ENCODE assay signal across 8 cellular contexts in genomic region chr1:178282949-178283367, GRCh38.
DNase-seq lines count a peak whose midpoint lies in the region; ATAC-seq, FAIRE-seq and TF ChIP-seq lines count a peak whose summit lies in the region.

No MANE protein-coding gene starts in this region.

- H3K4me1 ChIP-seq in MM.1S (ENCODE audit: low read length): no peaks in the 10 kb centered on the region
- H3K4me1 ChIP-seq in GM12878 (ENCODE audit: control insufficient read depth, insufficient read depth, low read length): no peaks in the 10 kb centered on the region
- peaks cover 7% of the 10 kb centered on the region; the same call in 1 of the 2 replicates for H3K4me1 ChIP-seq in HepG2 (ENCODE audit: insufficient read depth, low read length)

- no peak overlapping the region for H3K9ac ChIP-seq in MM.1S (ENCODE audit: low read length)
- no peak overlapping the region for H3K9ac ChIP-seq in GM12878 (ENCODE audit: control insufficient read depth, insufficient read depth, low read length)
- no peak overlapping the region for H3K9ac ChIP-seq in HepG2 (ENCODE audit: insufficient read depth, low read depth, low read length)

- H3K27ac ChIP-seq in C4-2B (no peak overlapping the region), MM.1S (ENCODE audit: low read length) (no peak overlapping the region), GM12878 (ENCODE audit: control insufficient read depth, insufficient read depth) (no peak overlapping the region), HepG2 (ENCODE audit: extremely low read length, insufficient read depth, low read length) (no peak overlapping the region)

- in situ Hi-C loops in GM12878 (cut with MboI): no loop called here
- in situ Hi-C loops in HepG2 (cut with HindIII; ENCODE audit: extremely low pct_ligation_motif_present, low pct_unique_long_range_greater_than_20kb): loop anchor here (5.0 kb wide), 2 partner anchors 251 to 326 kb away; no protein-coding TSS in a partner anchor

- DNase-seq in MM.1S: no peak
- DNase-seq in GM12878 (ENCODE audit: low read depth, low spot score): no peak
- peak; percentile 25 for DNase-seq in HepG2 (ENCODE audit: low spot score)
- no peak for DNase-seq in UCSD-AML1 (lab: John Stamatoyannopoulos, UW; ENCODE audit: unreplicated experiment)

- ATAC-seq in GM12878 (peak; percentile 66), HepG2 (no peak), HG03095 (IDR thresholded peaks at IDR 0.05; ENCODE audit: unreplicated experiment) (no peak), HG03565 (IDR thresholded peaks at IDR 0.05; ENCODE audit: unreplicated experiment) (no peak), HG03520 (IDR thresholded peaks at IDR 0.05; ENCODE audit: unreplicated experiment) (no peak)

- TF ChIP-seq RAD21 in GM12878 (IDR thresholded peaks at IDR 0.05; ENCODE audit: insufficient read depth, low read depth, low read length) (peak; percentile 37), HepG2 (CRISPR knock-in tag; IDR thresholded peaks at IDR 0.05) (no peak)

- BruUV-seq in GM12878 (replicated peaks; lab: Mats Ljungman, UMichigan) (no TSS peak), HepG2 (replicated peaks; lab: Mats Ljungman, UMichigan) (no TSS peak)

- TF ChIP-seq POLR2A in GM12878 (IDR thresholded peaks at IDR 0.05; ENCODE audit: low read depth, low read length): no peak
- TF ChIP-seq POLR2A in HepG2 (IDR thresholded peaks at IDR 0.05; ENCODE audit: insufficient read depth in 1 of 2, low read depth in 2 of 2, low read length in 2 of 2): no peak

- no peak for TF ChIP-seq EP300 in GM12878 (IDR thresholded peaks at IDR 0.05; ENCODE audit: borderline replicate concordance in 1 of 2, control insufficient read depth in 1 of 2, low read depth in 2 of 2, low read length in 2 of 2)
- no peak for TF ChIP-seq EP300 in HepG2 (IDR thresholded peaks at IDR 0.05; ENCODE audit: low read depth in 2 of 2, low read length in 2 of 2)
- no peak for TF ChIP-seq EP300 in HepG2 (CRISPR knock-in tag; IDR thresholded peaks at IDR 0.05; ENCODE audit: borderline replicate concordance)

- peak; percentile 69 for TF ChIP-seq CTCF in C4-2B (conservative IDR thresholded peaks at IDR 0.05)
- peak; percentile 29 for TF ChIP-seq CTCF in MM.1S (IDR thresholded peaks at IDR 0.05; ENCODE audit: low read length)
- TF ChIP-seq CTCF in GM12878 (IDR thresholded peaks at IDR 0.05 in 2 of 3, conservative IDR thresholded peaks at IDR 0.05 in 1 of 3; ENCODE audit: control insufficient read depth in 2 of 3, extremely low read depth in 1 of 3, insufficient read depth in 1 of 3, low read depth in 3 of 3, low read length in 3 of 3): no peak; a peak in 1 of 6 replicates
- TF ChIP-seq CTCF in HepG2 (CRISPR knock-in tag; IDR thresholded peaks at IDR 0.05): peak; percentile 49

- CTCF ChIA-PET in GM12878 (lab: Yijun Ruan, JAX) (interaction anchor here (0.6 to 5.7 kb wide), 6 partner anchors 10 to 1156 kb away, joined by 3 to 31 read pairs (median 4); no protein-coding TSS in a partner anchor), HepG2 (lab: Yijun Ruan, JAX; ENCODE audit: low intra/inter-chr PET ratio, low total read pairs) (no interaction called here)

- H2AFZ ChIP-seq in MM.1S (ENCODE audit: low read length): no peak overlapping the region
- no peak overlapping the region for H2AFZ ChIP-seq in GM12878 (ENCODE audit: control insufficient read depth, low read depth, low read length)
- H2AFZ ChIP-seq in HepG2 (ENCODE audit: low read length): no peak overlapping the region

- H3K4me3 ChIP-seq in MM.1S (ENCODE audit: low read length) (no peak overlapping the region), GM12878 (no peak overlapping the region), HepG2 (replicated peaks in 1 of 3; ENCODE audit: insufficient read depth in 1 of 3, low read depth in 2 of 3, low read length in 3 of 3) (no peak overlapping the region)

- H4K20me1 ChIP-seq in MM.1S (ENCODE audit: insufficient read depth, low read length) (no peaks in the 10 kb centered on the region), GM12878 (ENCODE audit: control insufficient read depth, insufficient read depth) (no peaks in the 10 kb centered on the region), HepG2 (ENCODE audit: insufficient read depth, low read length) (no peaks in the 10 kb centered on the region)

- H3K79me2 ChIP-seq in MM.1S (ENCODE audit: low read length) (no peaks in the 10 kb centered on the region), GM12878 (ENCODE audit: control insufficient read depth, insufficient read depth, low read length) (no peaks in the 10 kb centered on the region), HepG2 (ENCODE audit: insufficient read depth, low read length) (no peaks in the 10 kb centered on the region)

- H3K9me3 ChIP-seq in MM.1S (replicated peaks; ENCODE audit: insufficient read depth, low read length): no peaks in the 10 kb centered on the region
- H3K9me3 ChIP-seq in GM12878 (replicated peaks; ENCODE audit: control insufficient read depth, insufficient read depth, low read length): no peaks in the 10 kb centered on the region
- H3K9me3 ChIP-seq in HepG2 (ENCODE audit: low read length): no peaks in the 10 kb centered on the region

- no peaks in the 10 kb centered on the region for H3K36me3 ChIP-seq in MM.1S (replicated peaks; ENCODE audit: insufficient read depth, low read length)
- no peaks in the 10 kb centered on the region for H3K36me3 ChIP-seq in GM12878 (ENCODE audit: control insufficient read depth in 2 of 2, insufficient read depth in 2 of 2, low read length in 1 of 2)
- H3K36me3 ChIP-seq in HepG2 (replicated peaks in 1 of 2; ENCODE audit: control insufficient read depth in 1 of 2, insufficient read depth in 2 of 2, low read length in 2 of 2): no peaks in the 10 kb centered on the region; a peak in 1 of 5 replicates

- RAD21 ChIA-PET in GM12878 (lab: Charles Lee; ENCODE audit: unreplicated experiment): no interaction called here

- H3K27me3 ChIP-seq in MM.1S (replicated peaks; ENCODE audit: insufficient read depth, low read length) (no peaks in the 10 kb centered on the region), GM12878 (replicated peaks in 1 of 2; ENCODE audit: control insufficient read depth in 2 of 2, insufficient read depth in 2 of 2, low read length in 1 of 2) (no peaks in the 10 kb centered on the region), HepG2 (ENCODE audit: control insufficient read depth in 1 of 2, insufficient read depth in 2 of 2, low read length in 2 of 2) (no peaks in the 10 kb centered on the region)

- WGBS in GM12878 (ENCODE audit: insufficient coverage, insufficient replicate concordance, low lambda C conversion rate, missing lambda C conversion rate): 15% methylated on average over 3 of the region's 3 CpGs
- 61% methylated on average over 3 of the region's 3 CpGs for WGBS in HepG2 (ENCODE audit: low lambda C conversion rate)

- H3K9me2 ChIP-seq in MM.1S (replicated peaks; ENCODE audit: insufficient read depth, low read length): no peaks in the 10 kb centered on the region

- H3K4me2 ChIP-seq in MM.1S (ENCODE audit: low read depth, low read length) (no peak overlapping the region), GM12878 (ENCODE audit: control insufficient read depth, insufficient read depth) (no peak overlapping the region), HepG2 (ENCODE audit: low read depth, low read length) (no peak overlapping the region)

- H3F3A ChIP-seq in MM.1S (ENCODE audit: insufficient read depth, low read length): no peaks in the 10 kb centered on the region

- SMC1A ChIA-PET in GM12878 (lab: Charles Lee; ENCODE audit: uncharacterized antibody, unreplicated experiment): interaction anchor here (0.8 to 2.6 kb wide), 3 partner anchors 95 to 336 kb away, joined by 3 to 14 read pairs (median 4); no protein-coding TSS in a partner anchor

- FAIRE-seq in GM12878 (lab: Jason Lieb, UNC) (no peak), HepG2 (lab: Jason Lieb, UNC) (no peak)

- intact Hi-C loops in GM12878 (cut with micrococcal nuclease; ENCODE audit: unreplicated experiment): loop anchor here (5.0 kb wide), 1 partner anchor 336 kb away; no protein-coding TSS in a partner anchor
- intact Hi-C loops in HepG2 (cut with micrococcal nuclease; ENCODE audit: unreplicated experiment): loop anchor here (1.0 to 10.0 kb wide), 4 partner anchors 188 to 334 kb away; partner anchors contain the start of gene RASAL2

- POLR2A ChIA-PET in GM12878 (lab: Charles Lee): no interaction called here
- POLR2A ChIA-PET in HepG2 (lab: Yijun Ruan, JAX): no interaction called here

TF ChIP-seq in GM12878, 131 proteins besides CTCF, POLR2A, EP300 and RAD21 (continues in another document):
- TF ChIP-seq TCF7 (IDR thresholded peaks at IDR 0.05; ENCODE audit: borderline replicate concordance) (no peak), GABPA (IDR thresholded peaks at IDR 0.05; ENCODE audit: low read depth) (no peak), IRF4 (IDR thresholded peaks at IDR 0.05; ENCODE audit: low read depth, low read length) (no peak), SP1 (IDR thresholded peaks at IDR 0.05; ENCODE audit: low read depth, low read length) (no peak), ZNF384 (IDR thresholded peaks at IDR 0.05; ENCODE audit: borderline replicate concordance, low read depth, low read length) (no peak), ZZZ3 (IDR thresholded peaks at IDR 0.05; ENCODE audit: control insufficient read depth, insufficient read length, low read depth) (no peak), CEBPB (IDR thresholded peaks at IDR 0.05; ENCODE audit: borderline replicate concordance in 1 of 2, low read depth in 2 of 2, low read length in 2 of 2) (no peak), NFIC (IDR thresholded peaks at IDR 0.05; ENCODE audit: low read depth, low read length) (no peak), SIN3A (IDR thresholded peaks at IDR 0.05; ENCODE audit: low read depth, low read length) (no peak)

TF ChIP-seq in HepG2, 621 proteins besides CTCF, POLR2A, EP300 and RAD21 (continues in another document):
- no peak for TF ChIP-seq TBX3 (IDR thresholded peaks at IDR 0.05; ENCODE audit: borderline replicate concordance)
- no peak for TF ChIP-seq NFRKB (IDR thresholded peaks at IDR 0.05)

Comparison
In these comparisons a context has a peak if more than half of its experiments do, and no peak if none do; other contexts are left out.
1. CTCF ChIP-seq: peak in C4-2B (single experiment), MM.1S (single experiment) and HepG2 (single experiment); none in GM12878 (0 of 3).